22 cellular contexts compared by ENCODE assay signal in the genomic region with DNA sequence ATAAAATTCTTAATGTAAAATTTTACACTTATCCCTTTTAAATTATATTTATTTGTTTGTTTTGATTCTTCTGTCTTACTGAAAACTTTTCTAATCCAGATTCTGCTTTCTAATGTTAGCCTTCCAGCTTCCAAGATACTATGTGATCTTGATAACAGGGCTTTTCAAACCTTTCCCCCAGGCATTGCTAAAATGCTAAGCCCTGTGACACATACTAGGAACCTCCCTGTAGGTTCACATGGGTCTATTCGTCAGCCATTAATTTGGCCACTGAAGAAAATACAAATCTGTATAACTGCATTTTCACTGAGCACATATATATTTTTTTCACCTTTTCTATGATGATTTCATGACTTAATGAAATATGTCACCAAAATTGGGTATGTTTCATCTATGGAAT.
"Had no signal": no experiment of that assay in that cellular context is flagged by ENCODE, and none has a peak within 500 bp of the region (broad histone marks: within the 10 kb centered on the region; RNA-seq: fewer than 3 reads in every experiment).

No MANE protein-coding gene starts in this region.

- H3K4me3 ChIP-seq: lung, tibial nerve, vagina had no signal

- H3K36me3 Mint-ChIP-seq: activated naive CD8-positive, alpha-beta T cell treated with anti-CD3 and anti-CD28 coated beads for 36 hours had no signal

- H3K4me1 Mint-ChIP-seq: activated naive CD8-positive, alpha-beta T cell treated with anti-CD3 and anti-CD28 coated beads for 36 hours had no signal

- H3K36me3 ChIP-seq: tibial nerve, vagina had no signal

- H3K27me3 Mint-ChIP-seq: activated B cell treated with CpG ODN at 0.5 μM for 24 hours; activated naive CD8-positive, alpha-beta T cell treated with anti-CD3 and anti-CD28 coated beads for 36 hours had no signal

- H3K9me3 Mint-ChIP-seq: activated B cell treated with CpG ODN at 0.5 μM for 24 hours; activated naive CD8-positive, alpha-beta T cell treated with anti-CD3 and anti-CD28 coated beads for 36 hours; activated T-cell treated with anti-CD3 and anti-CD28 coated beads, Interleukin-2, amount 50 U/mL, for 72 hours; dendritic cell treated with granulocyte-macrophage colony-stimulating factor and Interleukin-4, amounts not matched to agents 40 ng/mL and 50 ng/mL, for 4 days had no signal

- H3K27ac ChIP-seq: parathyroid adenoma, tibial nerve, vagina had no signal

- DNase-seq: activated B cell treated with CpG ODN at 0.5 μM for 24 hours; activated CD4-positive, alpha-beta T cell treated with anti-CD3 and anti-CD28 coated beads for 48 hours; activated CD8-positive, alpha-beta memory T cell treated with anti-CD3 and anti-CD28 coated beads, Interleukin-2, amount 50 U/mL, for 4 hours; activated CD8-positive, alpha-beta T cell treated with anti-CD3 and anti-CD28 coated beads, Interleukin-2, amount 10 ng/mL, durations not matched to agents 7 days and 5 days; activated gamma-delta T cell; activated naive CD8-positive, alpha-beta T cell treated with anti-CD3 and anti-CD28 coated beads for 36 hours; activated T-cell treated with anti-CD3 and anti-CD28 coated beads, Interleukin-2, amount 50 U/mL, for 72 hours; anterior cingulate cortex; cerebellar nuclear complex; effector memory CD4-positive, alpha-beta T cell; left colon; midbrain; small intestine; stimulated activated CD4-positive, alpha-beta T cell treated with anti-CD3 and anti-CD28 coated beads, Interleukin-4, amount 100 ng/mL, for 4 hours; stimulated activated CD8-positive, alpha-beta memory T cell treated with anti-CD3 and anti-CD28 coated beads, Interleukin-4, amount 100 ng/mL, for 48 hours; stimulated activated naive CD4-positive, alpha-beta T cell treated with Interleukin-2 at 50 U/mL for 16 hours; substantia nigra had no signal

- H3K27me3 ChIP-seq: tibial nerve, vagina had no signal

- H3K27ac Mint-ChIP-seq: activated B cell treated with CpG ODN at 0.5 μM for 24 hours; activated CD8-positive, alpha-beta T cell treated with anti-CD3 and anti-CD28 coated beads, Interleukin-2, amount 10 ng/mL, durations not matched to agents 7 days and 5 days; activated naive CD8-positive, alpha-beta T cell treated with anti-CD3 and anti-CD28 coated beads for 36 hours; activated T-cell treated with anti-CD3 and anti-CD28 coated beads, Interleukin-2, amount 50 U/mL, for 72 hours; dendritic cell treated with granulocyte-macrophage colony-stimulating factor and Interleukin-4, amounts not matched to agents 40 ng/mL and 50 ng/mL, for 4 days had no signal

- H3K9me3 ChIP-seq: tibial nerve, vagina had no signal

- H3K4me1 ChIP-seq: parathyroid adenoma, tibial nerve, vagina had no signal

- ATAC-seq: activated CD8-positive, alpha-beta T cell treated with anti-CD3 and anti-CD28 coated beads, Interleukin-2, amount 10 ng/mL, durations not matched to agents 7 days and 5 days; activated T-cell treated with anti-CD3 and anti-CD28 coated beads, Interleukin-2, amount 50 U/mL, for 72 hours; left colon had no signal

- H3K4me3 Mint-ChIP-seq: activated B cell treated with CpG ODN at 0.5 μM for 24 hours; activated CD8-positive, alpha-beta T cell treated with anti-CD3 and anti-CD28 coated beads, Interleukin-2, amount 10 ng/mL, durations not matched to agents 7 days and 5 days; activated naive CD8-positive, alpha-beta T cell treated with anti-CD3 and anti-CD28 coated beads for 36 hours; activated T-cell treated with anti-CD3 and anti-CD28 coated beads, Interleukin-2, amount 50 U/mL, for 72 hours; dendritic cell treated with granulocyte-macrophage colony-stimulating factor and Interleukin-4, amounts not matched to agents 40 ng/mL and 50 ng/mL, for 4 days had no signal
